19 cellular contexts compared by ENCODE assay signal in the genomic region with DNA sequence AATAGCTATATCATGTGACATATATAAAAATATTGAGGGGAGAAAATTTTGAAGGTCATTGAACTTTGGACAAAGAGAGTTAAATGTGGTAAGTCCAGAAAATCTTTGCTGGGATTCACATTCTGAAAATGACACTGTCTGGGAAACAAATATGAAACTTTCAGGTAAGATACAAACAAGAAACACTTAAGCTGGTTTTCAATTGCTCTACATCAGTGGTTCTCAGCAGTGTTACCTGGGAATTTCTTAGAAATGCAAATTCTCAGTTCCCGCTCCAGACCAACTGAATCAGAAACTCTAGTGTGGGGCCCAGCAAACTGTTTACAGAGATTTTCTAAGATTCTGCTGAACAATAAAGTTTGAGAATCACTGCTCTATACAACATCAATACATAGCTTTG. TPM values are rescaled to one million over a fixed set of nuclear protein-coding genes. Genes with fewer than 3 reads are reported as not detected.
DNase-seq lines count a peak whose midpoint lies in the region; ATAC-seq, FAIRE-seq and TF ChIP-seq lines count a peak whose summit lies in the region.
"Had no signal": no experiment of that assay in that cellular context is flagged by ENCODE, and none has a peak within 500 bp of the region (broad histone marks: within the 10 kb centered on the region; RNA-seq: fewer than 3 reads in every experiment).

No MANE protein-coding gene starts in this region.

- H3K36me3 Mint-ChIP-seq in IgD-negative memory B cell, result no peaks in the 10 kb centered on the region
- no peaks in the 10 kb centered on the region for H3K36me3 Mint-ChIP-seq in neural crest cell (ENCODE audit: low read depth)
- no peaks in the 10 kb centered on the region for H3K36me3 Mint-ChIP-seq in activated T-cell treated with anti-CD3 and anti-CD28 coated beads, Interleukin-2, amount 50 U/mL, for 4 hours (ENCODE audit: insufficient read depth)
- H3K36me3 Mint-ChIP-seq: CD4-positive, CD25-positive, alpha-beta regulatory T cell had no signal

- TF ChIP-seq CTCF in neural crest cell (conservative IDR thresholded peaks at IDR 0.05), result no peak

- no peak for ATAC-seq in activated T-cell treated with anti-CD3 and anti-CD28 coated beads, Interleukin-2, amount 50 U/mL, for 4 hours
- ATAC-seq: HCT116, Panc1 had no signal

- H3K9me3 Mint-ChIP-seq in IgD-negative memory B cell (no peaks in the 10 kb centered on the region), neural crest cell (no peaks in the 10 kb centered on the region)
- no peaks in the 10 kb centered on the region for H3K9me3 Mint-ChIP-seq in activated T-cell treated with anti-CD3 and anti-CD28 coated beads, Interleukin-2, amount 50 U/mL, for 4 hours
- H3K9me3 Mint-ChIP-seq: CD4-positive, CD25-positive, alpha-beta regulatory T cell had no signal

- FAIRE-seq in GM12891 (lab: Jason Lieb, UNC), result no peak
- FAIRE-seq: D721Med had no signal

- H3K4me1 Mint-ChIP-seq in IgD-negative memory B cell (peaks cover 33 to 44% (median 37%) of the 10 kb centered on the region in 3 donors), neural crest cell (peaks cover 13% of the 10 kb centered on the region)
- peaks cover 8% of the 10 kb centered on the region for H3K4me1 Mint-ChIP-seq in activated T-cell treated with anti-CD3 and anti-CD28 coated beads, Interleukin-2, amount 50 U/mL, for 4 hours (ENCODE audit: low read depth)

- H3K27me3 Mint-ChIP-seq in IgD-negative memory B cell (no peaks in the 10 kb centered on the region), neural crest cell (ENCODE audit: low read depth) (no peaks in the 10 kb centered on the region)
- H3K27me3 Mint-ChIP-seq in activated T-cell treated with anti-CD3 and anti-CD28 coated beads, Interleukin-2, amount 50 U/mL, for 4 hours (ENCODE audit: low read depth), result no peaks in the 10 kb centered on the region

- peak overlapping the region in 2 of 3 donors; percentile 66 to 74 for H3K27ac Mint-ChIP-seq in IgD-negative memory B cell
- no peak overlapping the region for H3K27ac Mint-ChIP-seq in neural crest cell (ENCODE audit: unreplicated experiment)

- TF ChIP-seq POLR2A in GM12891 (IDR thresholded peaks at IDR 0.05; ENCODE audit: low read depth, low read length), result no peak

- H3K4me3 Mint-ChIP-seq in IgD-negative memory B cell, result peak overlapping the region in 1 of 4 donors; percentile 19
- H3K4me3 Mint-ChIP-seq in neural crest cell, result peak overlapping the region; percentile 18
- no peak overlapping the region for H3K4me3 Mint-ChIP-seq in activated T-cell treated with anti-CD3 and anti-CD28 coated beads, Interleukin-2, amount 50 U/mL, for 4 hours

- no peak for DNase-seq in GM12891 (ENCODE audit: insufficient read length, low spot score)
- peak; percentile 17 for DNase-seq in RPMI8226
- no peak for DNase-seq in neural crest cell (ENCODE audit: low read depth, low spot score)
- DNase-seq in activated T-cell treated with anti-CD3 and anti-CD28 coated beads, Interleukin-2, amount 50 U/mL, for 4 hours, result no peak
- no peak for DNase-seq in NCI-H1694 (lab: John Stamatoyannopoulos, UW)
- no peak for DNase-seq in stimulated activated CD4-positive, alpha-beta T cell treated with anti-CD3 and anti-CD28 coated beads, Interleukin-12 subunit alpha, Interleukin-12 subunit beta, amount 100 ng/mL, for 4 hours
- DNase-seq: CD4-positive, CD25-positive, alpha-beta regulatory T cell; Kasumi-1; MV-4-11; NCI-H1105 treated with DMSO at 0.1 percent for 48 hours; NCI-H146; NCI-H2029; NCI-H446; NCI-H526; SHP77 treated with DMSO at 0.1 percent for 48 hours had no signal

TF ChIP-seq in GM12891, 5 proteins besides CTCF, POLR2A, EP300 and RAD21:
- TF ChIP-seq POLR2AphosphoS5 (IDR thresholded peaks at IDR 0.05; ENCODE audit: low read depth, low read length), result no peak
- TF ChIP-seq POU2F2 (IDR thresholded peaks at IDR 0.05; ENCODE audit: low read depth, low read length), result no peak
- 0 out of 2 replicates have a peak, but pooled peaks have one; percentile 9 for TF ChIP-seq SPI1 (IDR thresholded peaks at IDR 0.05; ENCODE audit: low read depth, low read length)
- no peak for TF ChIP-seq TAF1 (IDR thresholded peaks at IDR 0.05; ENCODE audit: low read depth, low read length)
- TF ChIP-seq PAX5 (IDR thresholded peaks at IDR 0.05; ENCODE audit: insufficient read depth, low read length, severe bottlenecking), result no peak

RNA-seq across cellular contexts. Expression of a gene that starts 3.6 kb away (rescaled TPM):
- 9.3 TPM for polyA plus RNA-seq in GM12891 (2012; ENCODE audit: low read depth, missing spikeins)
- 30.0 TPM for polyA plus RNA-seq in IgD-negative memory B cell
- 32.8 and 33.4 TPM in 2 replicates for total RNA-seq in neural crest cell
- total RNA-seq in activated T-cell treated with anti-CD3 and anti-CD28 coated beads, Interleukin-2, amount 50 U/mL, for 4 hours, result 10 to 100 TPM; 29.9 to 37.4 (median 35.8) TPM
